In the genomic region with DNA sequence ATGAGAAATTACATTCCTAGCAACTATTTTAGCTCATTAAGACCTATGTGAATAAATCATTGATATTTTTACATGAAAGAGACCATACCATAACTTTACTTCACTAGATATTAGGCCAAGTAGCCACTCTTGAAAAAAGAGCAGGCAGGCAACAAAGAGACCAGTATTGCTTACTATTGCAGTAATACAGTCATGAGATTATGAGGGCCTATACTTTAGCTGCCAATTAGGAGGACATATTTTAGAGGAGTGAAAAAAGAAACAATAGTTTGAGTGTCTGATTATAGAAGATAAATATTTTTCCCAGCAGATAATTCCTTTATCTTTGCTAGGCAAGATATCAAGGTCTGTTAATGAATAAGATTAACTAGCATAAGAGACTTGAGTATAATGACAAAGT, we compare ENCODE assay signal across 7 cellular contexts.
"Had no signal": no experiment of that assay in that cellular context is flagged by ENCODE, and none has a peak within 500 bp of the region (broad histone marks: within the 10 kb centered on the region; RNA-seq: fewer than 3 reads in every experiment).

No MANE protein-coding gene starts in this region.

- H3K27ac Mint-ChIP-seq: IgD-negative memory B cell had no signal

- ATAC-seq: HepG2, K562 had no signal

- DNase-seq: IMR-90, KBM-7, KG1 had no signal

- H3K27me3 Mint-ChIP-seq: IgD-negative memory B cell had no signal

- H3K27ac ChIP-seq: HL-60 had no signal

- H3K36me3 Mint-ChIP-seq: IgD-negative memory B cell had no signal

- H3K4me1 Mint-ChIP-seq: IgD-negative memory B cell had no signal

- H3K4me3 ChIP-seq: K562 had no signal

- H3K4me3 Mint-ChIP-seq: IgD-negative memory B cell had no signal
